In the genomic region with DNA sequence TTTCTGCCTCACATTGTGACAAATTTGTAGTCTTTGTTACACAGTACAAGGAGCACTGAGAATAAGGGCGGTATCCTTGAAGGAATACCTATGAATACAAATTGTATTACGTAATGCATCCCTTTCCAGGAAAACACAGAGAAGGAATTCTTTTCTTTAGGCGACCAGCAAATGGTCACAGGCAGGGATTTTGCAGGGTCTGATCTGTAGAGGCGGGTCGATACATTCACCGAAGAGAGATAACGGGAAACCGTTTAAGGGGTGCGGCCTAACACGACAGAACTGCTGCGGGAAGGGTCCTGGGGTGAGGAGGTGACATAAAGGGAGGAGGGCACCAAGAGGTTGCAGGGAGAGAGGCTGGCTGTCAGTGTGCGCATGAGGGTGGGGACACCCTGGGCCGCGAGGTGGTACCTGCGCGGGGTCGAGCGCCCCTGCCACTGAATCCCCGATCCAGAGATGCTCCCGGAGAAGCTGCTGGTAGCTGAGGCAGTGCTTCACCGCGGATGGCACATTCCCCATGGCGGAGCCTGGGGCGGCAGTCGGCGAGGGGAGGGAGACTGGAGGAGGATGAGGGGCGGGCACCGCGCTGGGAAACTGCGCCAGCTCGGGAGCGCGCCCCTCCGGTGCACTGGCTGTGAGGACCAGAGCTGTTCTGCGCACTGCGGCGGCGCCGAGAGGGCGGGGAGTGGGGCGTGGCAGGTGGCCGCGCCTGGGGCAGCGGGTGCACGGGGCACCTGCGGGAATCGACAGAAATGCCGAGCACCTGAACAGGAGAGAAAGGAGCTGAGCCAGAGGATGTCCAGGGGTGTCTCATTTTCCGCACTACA, we compare ENCODE assay signal across 9 cellular contexts. TPM values are rescaled to one million over a fixed set of nuclear protein-coding genes. Genes with fewer than 3 reads are reported as not detected.
DNase-seq lines count a peak whose midpoint lies in the region; ATAC-seq, FAIRE-seq and TF ChIP-seq lines count a peak whose summit lies in the region.
"Had no signal": no experiment of that assay in that cellular context is flagged by ENCODE, and none has a peak within 500 bp of the region (broad histone marks: within the 10 kb centered on the region; RNA-seq: fewer than 3 reads in every experiment).

HMGCLL1 (minus strand) TSS at position 656 of the 827 bp plus-strand sequence; CDS start at position 519, 137 bp downstream.

- peak within 1 kb of the TSS; percentile 78 for H2AFZ ChIP-seq in neuron (ENCODE audit: low read depth, low read length)

- TF ChIP-seq CTCF in RWPE2 (IDR thresholded peaks at IDR 0.05; ENCODE audit: poor library complexity, severe bottlenecking) = no peak

- TF ChIP-seq POLR2A in GM12892 (IDR thresholded peaks at IDR 0.05; ENCODE audit: low read depth, low read length) = no peak

- H3K4me3 ChIP-seq in RWPE2 (ENCODE audit: severe bottlenecking) (peak within 1 kb of the TSS; percentile 30), neuron (ENCODE audit: low read length) (peak within 1 kb of the TSS; percentile 51)

- H3K36me3 ChIP-seq in ES-I3 (ENCODE audit: insufficient read depth, low read length) (no peaks in the 10 kb centered on the region), RWPE2 (ENCODE audit: low read depth) (no peaks in the 10 kb centered on the region), neuron (ENCODE audit: insufficient read depth, low read length) (no peaks in the 10 kb centered on the region)

- FAIRE-seq in GM12892 (lab: Jason Lieb, UNC) = no peak
- FAIRE-seq: GM18507 had no signal

- H3K9me3 ChIP-seq in ES-I3 (ENCODE audit: control insufficient read depth, insufficient read depth, low read length) (no peaks in the 10 kb centered on the region; the same call in 1 of the 2 replicates), RWPE2 (ENCODE audit: severe bottlenecking) (no peaks in the 10 kb centered on the region), neuron (ENCODE audit: low read length) (peaks cover under 1% of the 10 kb centered on the region)

- no peak within 1 kb of the TSS for H3K27ac ChIP-seq in RWPE2 (ENCODE audit: poor library complexity, severe bottlenecking)

- intact Hi-C loops in head of caudate nucleus (cut with DNase I) = no loop called here

- H3K4me1 ChIP-seq in ES-I3 (ENCODE audit: insufficient read depth, low read length) = no peaks in the 10 kb centered on the region
- no peaks in the 10 kb centered on the region for H3K4me1 ChIP-seq in RWPE2 (ENCODE audit: insufficient read depth, poor library complexity, severe bottlenecking)
- H3K4me1 ChIP-seq in neuron (ENCODE audit: insufficient read depth, low read length) = no peaks in the 10 kb centered on the region

- H3K27me3 ChIP-seq in RWPE2 (ENCODE audit: insufficient read depth, poor library complexity, severe bottlenecking) = peaks cover 11% of the 10 kb centered on the region
- no peaks in the 10 kb centered on the region for H3K27me3 ChIP-seq in neuron (ENCODE audit: insufficient read depth, low read length)

- ATAC-seq in RWPE2 (ENCODE audit: low read depth) (peak; percentile 85), HG03565 (IDR thresholded peaks at IDR 0.05; ENCODE audit: unreplicated experiment) (no peak)

- peak within 1 kb of the TSS; percentile 48; the same call in 1 of the 2 replicates for H3K9ac ChIP-seq in ES-I3 (ENCODE audit: low read depth, low read length)

- DNase-seq in RWPE2 (ENCODE audit: low spot score) (peak; percentile 34), head of caudate nucleus (peak; percentile 53 to 94 (median 84)), GM12892 (ENCODE audit: insufficient read length) (no peak), epidermal melanocyte (ENCODE audit: insufficient read length, low spot score) (no peak)
- no peak for DNase-seq in activated naive CD4-positive, alpha-beta T cell treated with anti-CD3 and anti-CD28 coated beads, Interleukin-2, amount 50 U/mL, for 16 hours

RNA-seq across cellular contexts. Expression of gene HMGCLL1, which starts in this region (rescaled TPM):
- polyA plus RNA-seq in GM12892 (2012; ENCODE audit: missing spikeins) = not detected

Comparison
In these comparisons a context has a peak if more than half of its experiments do, and no peak if none do; other contexts are left out.
1. DNase-seq: peak in RWPE2 (single experiment) and head of caudate nucleus (42 of 42); none in GM12892 (single experiment), epidermal melanocyte (single experiment) and activated naive CD4-positive, alpha-beta T cell treated with anti-CD3 and anti-CD28 coated beads, Interleukin-2, amount 50 U/mL, for 16 hours (single experiment).